In genomic region chr22:36028646-36029405, GRCh38 we compare ENCODE assay signal across 8 cellular contexts. TPM values are rescaled to one million over a fixed set of nuclear protein-coding genes. Genes with fewer than 3 reads are reported as not detected.
DNase-seq lines count a peak whose midpoint lies in the region; ATAC-seq, FAIRE-seq and TF ChIP-seq lines count a peak whose summit lies in the region.

Gene RBFOX2, minus strand, starts transcription at chr22:36028824. Its CDS starts 399 bp downstream, at chr22:36028425.

- peak within 1 kb of the TSS; percentile 83 for H3K4me2 ChIP-seq in mesenchymal stem cell (ENCODE audit: low read length, poor library complexity, severe bottlenecking)

- H2BK15ac ChIP-seq in mesenchymal stem cell (ENCODE audit: low read depth, poor library complexity, severe bottlenecking) = peak within 1 kb of the TSS; percentile 97

- peaks cover 13% of the 10 kb centered on the region for H3K36me3 Mint-ChIP-seq in endodermal cell (ENCODE audit: low read depth)

- H3K27ac Mint-ChIP-seq in endodermal cell = peak within 1 kb of the TSS; percentile 77

- H3K9me3 Mint-ChIP-seq in endodermal cell = no peaks in the 10 kb centered on the region

- H2BK12ac ChIP-seq in mesenchymal stem cell (ENCODE audit: low read length in 2 of 2) = peak within 1 kb of the TSS in 1 of 2 experiments; percentile 59

- H3K9ac ChIP-seq in HUES48 (ENCODE audit: low read depth, low read length) (peak within 1 kb of the TSS; percentile 81), NT2/D1 (ENCODE audit: insufficient read length, low read depth) (peak within 1 kb of the TSS; percentile 87), endodermal cell (ENCODE audit: extremely low read depth, low read length, poor library complexity, severe bottlenecking) (peak within 1 kb of the TSS; percentile 78), mesenchymal stem cell (ENCODE audit: low read length) (peak within 1 kb of the TSS; percentile 94)

- no peaks in the 10 kb centered on the region for H3K27me3 Mint-ChIP-seq in endodermal cell (ENCODE audit: insufficient read depth)

- DNase-seq in D721Med (ENCODE audit: insufficient read length, low spot score) (peak; percentile 58), NT2/D1 (ENCODE audit: low read depth, low spot score) (peak; percentile 83), activated T-cell treated with anti-CD3 and anti-CD28 coated beads for 1 hour (ENCODE audit: low read depth) (peak; percentile 52), endodermal cell (peak; percentile 100), mesenchymal stem cell (peak; percentile 97)
- peak; percentile 62 to 76 (median 64) for DNase-seq in stimulated activated CD4-positive, alpha-beta T cell treated with anti-CD3 and anti-CD28 coated beads, TNF-alpha, amount 100 ng/mL, for 4 hours (ENCODE audit: low read depth in 3 of 3)

- peaks cover 8% of the 10 kb centered on the region for H3K79me1 ChIP-seq in mesenchymal stem cell (replicated peaks; ENCODE audit: low read length, poor library complexity, severe bottlenecking)

- H3K36me3 ChIP-seq in HUES48 (ENCODE audit: control insufficient read depth, insufficient read depth, low read length) (no peaks in the 10 kb centered on the region), NT2/D1 (ENCODE audit: insufficient read depth, insufficient read length, low read length) (peaks cover 8% of the 10 kb centered on the region), endodermal cell (ENCODE audit: control insufficient read depth, insufficient read depth, low read length) (peaks cover 10% of the 10 kb centered on the region), mesenchymal stem cell (ENCODE audit: control insufficient read depth in 1 of 2, insufficient read depth in 2 of 2, low read depth in 1 of 2, low read length in 2 of 2) (peaks cover 0 to 12% of the 10 kb centered on the region in 2 experiments)

- peak within 1 kb of the TSS; percentile 83 for H2BK120ac ChIP-seq in mesenchymal stem cell (ENCODE audit: low read depth, low read length)

- peak within 1 kb of the TSS; percentile 84 to 87 for H3K4ac ChIP-seq in mesenchymal stem cell (ENCODE audit: low read depth in 1 of 2, low read length in 2 of 2)

- TF ChIP-seq CTCF in D721Med (IDR thresholded peaks at IDR 0.05; ENCODE audit: insufficient read depth, missing control alignments) (no peak), endodermal cell (conservative IDR thresholded peaks at IDR 0.05) (no peak)

- H3K23ac ChIP-seq in mesenchymal stem cell (ENCODE audit: low read length in 2 of 2) = peak within 1 kb of the TSS; percentile 82 to 98

- no peak for FAIRE-seq in D721Med (lab: Jason Lieb, UNC)

- 1 to 6% methylated on average over 20 to 72 of the region's 74 CpGs for WGBS in endodermal cell (ENCODE audit: insufficient coverage in 1 of 2, insufficient read length in 1 of 2), 2 experiments
- WGBS in mesenchymal stem cell = 1% methylated on average over 46 of the region's 74 CpGs

- peak within 1 kb of the TSS; percentile 71 for H2BK5ac ChIP-seq in mesenchymal stem cell (ENCODE audit: low read depth, low read length, poor library complexity, severe bottlenecking)

- H2AFZ ChIP-seq in mesenchymal stem cell (ENCODE audit: low read depth, low read length) = peak within 1 kb of the TSS; percentile 68

- H3K27ac ChIP-seq in HUES48 (ENCODE audit: low read depth, low read length) (peak within 1 kb of the TSS; percentile 92), endodermal cell (ENCODE audit: low read depth, low read length) (peak within 1 kb of the TSS; percentile 81), mesenchymal stem cell (ENCODE audit: low read length, poor library complexity, severe bottlenecking) (peak within 1 kb of the TSS; percentile 50)

- H3K18ac ChIP-seq in mesenchymal stem cell (ENCODE audit: low read depth in 1 of 2, low read length in 2 of 2) = peak within 1 kb of the TSS; percentile 97

- H3K27me3 ChIP-seq in HUES48 (ENCODE audit: control insufficient read depth, insufficient read depth, low read length) (no peaks in the 10 kb centered on the region), NT2/D1 (ENCODE audit: insufficient read depth, insufficient read length) (no peaks in the 10 kb centered on the region), endodermal cell (ENCODE audit: control insufficient read depth, insufficient read depth, low read length, poor library complexity, severe bottlenecking) (no peaks in the 10 kb centered on the region), mesenchymal stem cell (ENCODE audit: control insufficient read depth in 1 of 2, insufficient read depth in 1 of 2, low read length in 2 of 2) (no peaks in the 10 kb centered on the region)

- no peak within 1 kb of the TSS for H2AK5ac ChIP-seq in mesenchymal stem cell (ENCODE audit: low read length, severe bottlenecking)

- peak within 1 kb of the TSS; percentile 89 to 93 for H3K14ac ChIP-seq in mesenchymal stem cell (ENCODE audit: low read length in 2 of 2)

- ATAC-seq in HG02973 (IDR thresholded peaks at IDR 0.05; ENCODE audit: unreplicated experiment) = no peak

- H3K4me3 ChIP-seq in HUES48 (ENCODE audit: low read depth, low read length) = peak within 1 kb of the TSS; percentile 99
- H3K4me3 ChIP-seq in NT2/D1 (ENCODE audit: insufficient read length, low read depth) = peak within 1 kb of the TSS; percentile 75
- peak within 1 kb of the TSS; percentile 99 for H3K4me3 ChIP-seq in endodermal cell (ENCODE audit: low read length)
- H3K4me3 ChIP-seq in mesenchymal stem cell (ENCODE audit: insufficient read depth in 1 of 2, low read depth in 1 of 2, low read length in 2 of 2) = peak within 1 kb of the TSS; percentile 89 to 92

- H3K4me1 ChIP-seq in HUES48 (ENCODE audit: control insufficient read depth, insufficient read depth, low read length) (peaks cover 21% of the 10 kb centered on the region), NT2/D1 (ENCODE audit: insufficient read depth, insufficient read length) (no peaks in the 10 kb centered on the region), endodermal cell (ENCODE audit: control insufficient read depth, insufficient read depth, low read length) (no peaks in the 10 kb centered on the region), mesenchymal stem cell (ENCODE audit: control insufficient read depth, insufficient read depth, low read depth, low read length) (no peaks in the 10 kb centered on the region)

- H3K4me3 Mint-ChIP-seq in endodermal cell = peak within 1 kb of the TSS; percentile 83

- H4K8ac ChIP-seq in mesenchymal stem cell (ENCODE audit: low read length) = peak within 1 kb of the TSS; percentile 61

- H4K91ac ChIP-seq in mesenchymal stem cell (ENCODE audit: low read length) = peak within 1 kb of the TSS; percentile 90

- no peaks in the 10 kb centered on the region for H3K9me3 ChIP-seq in HUES48 (ENCODE audit: control insufficient read depth, insufficient read depth, low read length)
- no peaks in the 10 kb centered on the region for H3K9me3 ChIP-seq in NT2/D1 (ENCODE audit: insufficient read depth, low read length)
- H3K9me3 ChIP-seq in endodermal cell (ENCODE audit: control insufficient read depth, low read length) = no peaks in the 10 kb centered on the region
- no peaks in the 10 kb centered on the region for H3K9me3 ChIP-seq in mesenchymal stem cell (ENCODE audit: control insufficient read depth, low read length)

- peaks cover 42% of the 10 kb centered on the region for H3K4me1 Mint-ChIP-seq in endodermal cell

RNA-seq across cellular contexts. Expression of gene RBFOX2, which starts in this region (rescaled TPM):
- total RNA-seq in endodermal cell = 100 to 1,000 TPM; 104 to 120 TPM
- 137 TPM for polyA plus RNA-seq in endodermal cell (2013, experiment 1 of 2)
- polyA plus RNA-seq in endodermal cell (2013, experiment 2 of 2) = 135 TPM
- 115 TPM for polyA plus RNA-seq in mesenchymal stem cell (2013, experiment 1 of 2)
- polyA plus RNA-seq in mesenchymal stem cell (2013, experiment 2 of 2) = 114 TPM
